ENCODE assay signal across 29 cellular contexts in genomic region chr11:130830563-130830950, GRCh38.
A peak's percentile ranks its signal among the peaks of the same experiment; 100 is the strongest.
DNase-seq lines count a peak whose midpoint lies in the region; ATAC-seq and TF ChIP-seq lines count a peak whose summit lies in the region.
"Had no signal": no experiment of that assay in that cellular context is flagged by ENCODE, and none has a peak within 500 bp of the region (broad histone marks: within the 10 kb centered on the region; RNA-seq: fewer than 3 reads in every experiment).

No MANE protein-coding gene starts in this region.

- H3K23ac ChIP-seq in mesendoderm (ENCODE audit: low read length): no peak overlapping the region

- H3K9me3 ChIP-seq in MM.1S (replicated peaks; ENCODE audit: insufficient read depth, low read length) (no peaks in the 10 kb centered on the region), skeletal muscle tissue (ENCODE audit: control insufficient read depth in 3 of 3, low read length in 3 of 3) (no peaks in the 10 kb centered on the region)
- H3K9me3 ChIP-seq: BLaER1, Caco-2, thyroid gland had no signal

- no CpG with 5 or more reads among the region's 6 CpGs for WGBS in mesendoderm (ENCODE audit: extremely low coverage, insufficient coverage, low lambda C conversion rate)

- no peak overlapping the region for H2AFZ ChIP-seq in MM.1S (ENCODE audit: low read length)

- H3K4me2 ChIP-seq in MM.1S (ENCODE audit: low read depth, low read length): peak overlapping the region; percentile 63; the same call in 1 of the 2 replicates
- H3K4me2 ChIP-seq in mesendoderm (ENCODE audit: low read length): no peak overlapping the region
- H3K4me2 ChIP-seq: BLaER1 had no signal

- TF ChIP-seq CTCF in MM.1S (IDR thresholded peaks at IDR 0.05; ENCODE audit: low read length): no peak

- H3K36me3 ChIP-seq in MM.1S (replicated peaks; ENCODE audit: insufficient read depth, low read length): no peaks in the 10 kb centered on the region
- no peaks in the 10 kb centered on the region for H3K36me3 ChIP-seq in mesendoderm (ENCODE audit: control insufficient read depth, insufficient read depth, low read length)
- no peaks in the 10 kb centered on the region for H3K36me3 ChIP-seq in skeletal muscle tissue (ENCODE audit: control insufficient read depth in 3 of 3, insufficient read depth in 3 of 3, low read length in 3 of 3)
- H3K36me3 ChIP-seq: BLaER1, cardiac muscle cell, thyroid gland had no signal

- no peak overlapping the region for H2AK5ac ChIP-seq in mesendoderm (ENCODE audit: low read length)

- no peaks in the 10 kb centered on the region for H3K79me2 ChIP-seq in MM.1S (ENCODE audit: low read length)
- no peaks in the 10 kb centered on the region for H3K79me2 ChIP-seq in mesendoderm (ENCODE audit: control insufficient read depth, insufficient read depth, low read length)

- H2BK15ac ChIP-seq in mesendoderm (replicated peaks; ENCODE audit: low read depth): no peak overlapping the region

- H3F3A ChIP-seq in MM.1S (ENCODE audit: insufficient read depth, low read length): peaks cover 51% of the 10 kb centered on the region

- ATAC-seq in Right ventricle myocardium superior (ENCODE audit: poor library complexity): peak; percentile 23
- ATAC-seq in GM18861 (IDR thresholded peaks at IDR 0.05; ENCODE audit: unreplicated experiment): no peak
- ATAC-seq in HG02973 (IDR thresholded peaks at IDR 0.05; ENCODE audit: unreplicated experiment): no peak
- ATAC-seq: activated CD8-positive, alpha-beta T cell treated with anti-CD3 and anti-CD28 coated beads, Interleukin-2, amount 10 ng/mL, durations not matched to agents 7 days and 5 days; PC-3; stimulated activated naive CD8-positive, alpha-beta T cell treated with anti-CD3 and anti-CD28 coated beads, Interleukin-15, Interleukin-2, amounts not matched to agents 100 U/mL and 50 U/mL, for 24 hours had no signal

- H3K4me3 ChIP-seq in MM.1S (ENCODE audit: low read length): no peak overlapping the region
- no peak overlapping the region for H3K4me3 ChIP-seq in mesendoderm (ENCODE audit: low read length)
- H3K4me3 ChIP-seq in skeletal muscle tissue (ENCODE audit: low read length in 3 of 3): peak overlapping the region in 1 of 3 donors; percentile 29
- H3K4me3 ChIP-seq: BLaER1, cardiac muscle cell, thyroid gland had no signal

- no peaks in the 10 kb centered on the region for H3K27me3 ChIP-seq in MM.1S (replicated peaks; ENCODE audit: insufficient read depth, low read length)
- no peaks in the 10 kb centered on the region for H3K27me3 ChIP-seq in mesendoderm (ENCODE audit: insufficient read depth, low read length, poor library complexity)
- no peaks in the 10 kb centered on the region for H3K27me3 ChIP-seq in skeletal muscle tissue (ENCODE audit: control insufficient read depth in 3 of 3, insufficient read depth in 3 of 3, low read length in 3 of 3)
- H3K27me3 ChIP-seq: BLaER1, cardiac muscle cell, foreskin keratinocyte, thyroid gland had no signal

- H3K9ac ChIP-seq in MM.1S (ENCODE audit: low read length): peak overlapping the region; percentile 54; the same call in 1 of the 2 replicates
- H3K9ac ChIP-seq in mesendoderm (ENCODE audit: low read length): no peak overlapping the region
- peak overlapping the region in 1 of 3 donors; percentile 69 for H3K9ac ChIP-seq in skeletal muscle tissue (ENCODE audit: low read depth in 1 of 3, low read length in 3 of 3)
- H3K9ac ChIP-seq: BLaER1 had no signal

- H3K9me2 ChIP-seq in MM.1S (replicated peaks; ENCODE audit: insufficient read depth, low read length): no peaks in the 10 kb centered on the region

- H3K79me1 ChIP-seq in mesendoderm (ENCODE audit: low read length): no peaks in the 10 kb centered on the region

- no peak overlapping the region for H3K4ac ChIP-seq in mesendoderm (ENCODE audit: low read depth, low read length)

- no peaks in the 10 kb centered on the region for H4K20me1 ChIP-seq in MM.1S (ENCODE audit: insufficient read depth, low read length)
- H4K20me1 ChIP-seq: BLaER1 had no signal

- H3K18ac ChIP-seq in mesendoderm (ENCODE audit: low read length): no peak overlapping the region

- no peak for DNase-seq in MM.1S
- peak; percentile 58 for DNase-seq in Right ventricle myocardium superior
- no peak for DNase-seq in mesendoderm
- no peak for DNase-seq in SW480 (ENCODE audit: low spot score)
- DNase-seq in iPS-NIHi11 (ENCODE audit: low spot score): no peak
- DNase-seq: activated CD4-positive, alpha-beta T cell treated with anti-CD3 and anti-CD28 coated beads for 1 hour; activated CD8-positive, alpha-beta T cell treated with anti-CD3 and anti-CD28 coated beads, Interleukin-2, amount 10 ng/mL, durations not matched to agents 7 days and 5 days; activated naive CD4-positive, alpha-beta T cell; activated T-cell treated with anti-CD3 and anti-CD28 coated beads, Interleukin-2, amount 50 U/mL, for 24 hours; amniotic stem cell; Caco-2; DMS79 treated with DMSO at 0.1 percent for 48 hours; foreskin keratinocyte; HFFc6; kidney; NCI-H1092 treated with DMSO at 0.1 percent for 48 hours; NCI-H2029; NCI-H345; nephron progenitor cell; PC-3; SIG-M5; stimulated activated CD4-positive, alpha-beta T cell treated with anti-CD3 and anti-CD28 coated beads, Interleukin-4, amount 100 ng/mL, for 1 hour; stimulated activated naive CD8-positive, alpha-beta T cell treated with anti-CD3 and anti-CD28 coated beads, Interleukin-15, Interleukin-2, amounts not matched to agents 100 U/mL and 50 U/mL, for 24 hours had no signal

- H3K4me1 ChIP-seq in MM.1S (ENCODE audit: low read length) (peaks cover 78% of the 10 kb centered on the region), mesendoderm (ENCODE audit: control insufficient read depth, low read depth, low read length) (peaks cover 3% of the 10 kb centered on the region), skeletal muscle tissue (ENCODE audit: control insufficient read depth in 3 of 3, insufficient read depth in 3 of 3, low read length in 3 of 3) (peaks cover 41 to 51% (median 46%) of the 10 kb centered on the region in 3 donors)
- H3K4me1 ChIP-seq: BLaER1, Caco-2, foreskin keratinocyte had no signal

- intact Hi-C loops in Right ventricle myocardium superior (cut with DNase I): no loop called here

- peak overlapping the region; percentile 8 for H3K56ac ChIP-seq in mesendoderm (ENCODE audit: low read length)

- no peak overlapping the region for H4K5ac ChIP-seq in mesendoderm (ENCODE audit: low read length)

- H2BK120ac ChIP-seq in mesendoderm (ENCODE audit: low read depth, low read length): no peak overlapping the region

- peak overlapping the region; percentile 94 for H3K27ac ChIP-seq in MM.1S (ENCODE audit: low read length)
- no peak overlapping the region for H3K27ac ChIP-seq in mesendoderm (ENCODE audit: low read depth, low read length)
- peak overlapping the region; percentile 36 for H3K27ac ChIP-seq in skeletal muscle tissue (ENCODE audit: low read depth, low read length)
- H3K27ac ChIP-seq: BLaER1, cardiac muscle cell, foreskin keratinocyte, thyroid gland had no signal

- H2BK5ac ChIP-seq in mesendoderm (ENCODE audit: low read length): no peak overlapping the region

- no peak overlapping the region for H4K8ac ChIP-seq in mesendoderm (ENCODE audit: low read depth, low read length)
